In genomic region chr13:46288570-46289259, GRCh38 we compare ENCODE assay signal across 8 cellular contexts.
DNase-seq lines count a peak whose midpoint lies in the region; ATAC-seq and TF ChIP-seq lines count a peak whose summit lies in the region.

No MANE protein-coding gene starts in this region.

- peak; percentile 59 for ATAC-seq in HG03280 (IDR thresholded peaks at IDR 0.05; ENCODE audit: unreplicated experiment)
- ATAC-seq in HG03342 (IDR thresholded peaks at IDR 0.05; ENCODE audit: unreplicated experiment) = no peak
- no peak for ATAC-seq in HG03025 (IDR thresholded peaks at IDR 0.05; ENCODE audit: low FRiP score, unreplicated experiment)

- H3K9me3 ChIP-seq in NT2/D1 (ENCODE audit: insufficient read depth, low read length) (no peaks in the 10 kb centered on the region), colonic mucosa (no peaks in the 10 kb centered on the region)

- intact Hi-C loops in colonic mucosa (cut with DNase I) = no loop called here

- no peak overlapping the region for H3K27ac ChIP-seq in colonic mucosa

- no peak overlapping the region for H3K4me3 ChIP-seq in NT2/D1 (ENCODE audit: insufficient read length, low read depth)
- no peak overlapping the region for H3K4me3 ChIP-seq in colonic mucosa

- TF ChIP-seq CTCF in colonic mucosa (IDR thresholded peaks at IDR 0.05) = peak; percentile 45

- H3K27me3 ChIP-seq in NT2/D1 (ENCODE audit: insufficient read depth, insufficient read length) (no peaks in the 10 kb centered on the region), colonic mucosa (no peaks in the 10 kb centered on the region)

- H3K36me3 ChIP-seq in NT2/D1 (ENCODE audit: insufficient read depth, insufficient read length, low read length) = no peaks in the 10 kb centered on the region
- no peaks in the 10 kb centered on the region for H3K36me3 ChIP-seq in colonic mucosa

- H3K4me1 ChIP-seq in NT2/D1 (ENCODE audit: insufficient read depth, insufficient read length) = no peaks in the 10 kb centered on the region
- H3K4me1 ChIP-seq in colonic mucosa = no peaks in the 10 kb centered on the region

- DNase-seq in A172 (ENCODE audit: low spot score) (peak; percentile 28), ELR (ENCODE audit: low read depth) (peak; percentile 60), NT2/D1 (ENCODE audit: low read depth, low spot score) (peak; percentile 36), colonic mucosa (no peak), myocyte (ENCODE audit: low read depth) (peak; percentile 30)

- H3K9ac ChIP-seq in NT2/D1 (ENCODE audit: insufficient read length, low read depth) (no peak overlapping the region), colonic mucosa (ENCODE audit: low read depth in 2 of 2, low read length in 2 of 2) (no peak overlapping the region)
